30 cellular contexts compared by ENCODE assay signal in genomic region chr6:39778581-39779270, GRCh38. TPM values are rescaled to one million over a fixed set of nuclear protein-coding genes. Genes with fewer than 3 reads are reported as not detected.
DNase-seq lines count a peak whose midpoint lies in the region; ATAC-seq and TF ChIP-seq lines count a peak whose summit lies in the region.
"Had no signal": no experiment of that assay in that cellular context is flagged by ENCODE, and none has a peak within 500 bp of the region (broad histone marks: within the 10 kb centered on the region; RNA-seq: fewer than 3 reads in every experiment).

No MANE protein-coding gene starts in this region.

- no peak overlapping the region for H3K4me3 Mint-ChIP-seq in CD4-positive, alpha-beta memory T cell
- H3K4me3 Mint-ChIP-seq: activated CD4-positive, alpha-beta T cell treated with anti-CD3 and anti-CD28 coated beads, Interleukin-2, amount 10 ng/mL, durations not matched to agents 7 days and 5 days; activated CD8-positive, alpha-beta memory T cell treated with anti-CD3 and anti-CD28 coated beads, Interleukin-2, amount 10 ng/mL, durations not matched to agents 7 days and 5 days; activated naive CD8-positive, alpha-beta T cell treated with anti-CD3 and anti-CD28 coated beads, Interleukin-2, amount 50 U/mL, for 24 hours; endodermal cell; memory B cell; T-cell; type B pancreatic cell had no signal

- H3K9me3 ChIP-seq in mesenchymal stem cell (ENCODE audit: control insufficient read depth, low read length): no peaks in the 10 kb centered on the region
- no peaks in the 10 kb centered on the region for H3K9me3 ChIP-seq in CD4-positive, alpha-beta memory T cell (ENCODE audit: control insufficient read depth in 1 of 2, low read length in 2 of 2)
- peaks cover 4% of the 10 kb centered on the region for H3K9me3 ChIP-seq in lower lobe of right lung
- H3K9me3 ChIP-seq: HAP-1, sigmoid colon had no signal

- TF ChIP-seq CTCF in BJ (IDR thresholded peaks at IDR 0.05; ENCODE audit: insufficient read depth, low read depth, low read length) (no peak), coronary artery (IDR thresholded peaks at IDR 0.05) (no peak), lower lobe of right lung (IDR thresholded peaks at IDR 0.05) (no peak)

- H3K23ac ChIP-seq in mesenchymal stem cell (ENCODE audit: low read length in 2 of 2): no peak overlapping the region

- no peak overlapping the region for H4K91ac ChIP-seq in mesenchymal stem cell (ENCODE audit: low read length)

- H3K18ac ChIP-seq in mesenchymal stem cell (ENCODE audit: low read depth in 1 of 2, low read length in 2 of 2): peak overlapping the region in 1 of 2 experiments; percentile 28

- no peak overlapping the region for H3K27ac Mint-ChIP-seq in CD4-positive, alpha-beta memory T cell
- H3K27ac Mint-ChIP-seq: activated CD4-positive, alpha-beta T cell treated with anti-CD3 and anti-CD28 coated beads, Interleukin-2, amount 10 ng/mL, durations not matched to agents 7 days and 5 days; activated CD8-positive, alpha-beta memory T cell treated with anti-CD3 and anti-CD28 coated beads, Interleukin-2, amount 10 ng/mL, durations not matched to agents 7 days and 5 days; activated naive CD8-positive, alpha-beta T cell treated with anti-CD3 and anti-CD28 coated beads, Interleukin-2, amount 50 U/mL, for 24 hours; CD4-positive, CD25-positive, alpha-beta regulatory T cell; endodermal cell; memory B cell; T-cell; type B pancreatic cell had no signal

- H3K4me1 ChIP-seq in mesenchymal stem cell (ENCODE audit: control insufficient read depth, insufficient read depth, low read depth, low read length) (no peaks in the 10 kb centered on the region), lower lobe of right lung (no peaks in the 10 kb centered on the region)
- H3K4me1 ChIP-seq in CD4-positive, alpha-beta memory T cell (ENCODE audit: insufficient read depth, low read length): no peaks in the 10 kb centered on the region
- H3K4me1 ChIP-seq: HAP-1 had no signal

- no peak for ATAC-seq in lower lobe of right lung
- ATAC-seq: activated CD8-positive, alpha-beta memory T cell treated with anti-CD3 and anti-CD28 coated beads, Interleukin-2, amount 10 ng/mL, durations not matched to agents 7 days and 5 days; activated naive CD8-positive, alpha-beta T cell treated with anti-CD3 and anti-CD28 coated beads, Interleukin-2, amount 50 U/mL, for 24 hours; esophagus mucosa; T-cell had no signal

- no peak overlapping the region for H3K14ac ChIP-seq in mesenchymal stem cell (ENCODE audit: low read length in 2 of 2)

- H2AFZ ChIP-seq in mesenchymal stem cell (ENCODE audit: low read depth, low read length): no peak overlapping the region

- DNase-seq in BJ (ENCODE audit: low read depth): peak; percentile 46
- no peak for DNase-seq in coronary artery (ENCODE audit: low spot score)
- peak; percentile 48 for DNase-seq in mesenchymal stem cell
- peak; percentile 13 for DNase-seq in stromal cell of bone marrow (ENCODE audit: low read depth)
- DNase-seq in CD4-positive, alpha-beta memory T cell: no peak
- no peak for DNase-seq in lower lobe of right lung
- no peak for DNase-seq in activated effector memory CD4-positive, alpha-beta T cell treated with anti-CD3 and anti-CD28 coated beads, Interleukin-2, amount 50 U/mL, for 16 hours
- DNase-seq in NCI-H1417 (lab: John Stamatoyannopoulos, UW): no peak
- DNase-seq: activated CD4-positive, alpha-beta T cell treated with anti-CD3 and anti-CD28 coated beads, Interleukin-2, amount 10 ng/mL, durations not matched to agents 7 days and 5 days; activated CD8-positive, alpha-beta memory T cell treated with anti-CD3 and anti-CD28 coated beads, Interleukin-2, amount 10 ng/mL, durations not matched to agents 7 days and 5 days; activated naive CD8-positive, alpha-beta T cell treated with anti-CD3 and anti-CD28 coated beads, Interleukin-2, amount 50 U/mL, for 24 hours; activated T-cell treated with anti-CD3 and anti-CD28 coated beads, Interleukin-2, amount 50 U/mL, for 48 hours; CD4-positive, CD25-positive, alpha-beta regulatory T cell; central memory CD4-positive, alpha-beta T cell; dermis blood vessel endothelial cell; endodermal cell; MM.1S; NCI-H1105 treated with DMSO at 0.1 percent for 48 hours; NCI-H1930; NCI-H2171 treated with DMSO at 0.1 percent for 48 hours; NCI-H510A; sigmoid colon; stimulated activated CD4-positive, alpha-beta T cell treated with anti-CD3 and anti-CD28 coated beads, Interleukin-4, amount 100 ng/mL, for 24 hours; T-cell had no signal

- H3K4ac ChIP-seq in mesenchymal stem cell (ENCODE audit: low read depth in 1 of 2, low read length in 2 of 2): peak overlapping the region in 1 of 2 experiments; percentile 81

- H2BK5ac ChIP-seq in mesenchymal stem cell (ENCODE audit: low read depth, low read length, poor library complexity, severe bottlenecking): no peak overlapping the region

- H3K4me3 ChIP-seq in BJ (ENCODE audit: low read depth, low read length) (no peak overlapping the region), coronary artery (no peak overlapping the region), mesenchymal stem cell (ENCODE audit: insufficient read depth in 1 of 2, low read depth in 1 of 2, low read length in 2 of 2) (no peak overlapping the region), lower lobe of right lung (no peak overlapping the region)
- H3K4me3 ChIP-seq in CD4-positive, alpha-beta memory T cell (ENCODE audit: low read length in 2 of 2): no peak overlapping the region
- H3K4me3 ChIP-seq: HAP-1, sigmoid colon had no signal

- no peak overlapping the region for H3K4me2 ChIP-seq in mesenchymal stem cell (ENCODE audit: low read length, poor library complexity, severe bottlenecking)
- H3K4me2 ChIP-seq: KMS-11 had no signal

- 89% methylated on average over 1 of the region's 3 CpGs for WGBS in mesenchymal stem cell

- H3K27me3 ChIP-seq in BJ (ENCODE audit: control insufficient read depth, insufficient read depth, low read length) (no peaks in the 10 kb centered on the region; the same call in 1 of the 2 replicates), mesenchymal stem cell (ENCODE audit: control insufficient read depth in 1 of 2, insufficient read depth in 1 of 2, low read length in 2 of 2) (peaks cover 3 to 7% of the 10 kb centered on the region in 2 experiments), lower lobe of right lung (ENCODE audit: low read depth) (no peaks in the 10 kb centered on the region)
- H3K27me3 ChIP-seq in CD4-positive, alpha-beta memory T cell (ENCODE audit: insufficient read depth, low read length): no peaks in the 10 kb centered on the region
- H3K27me3 ChIP-seq: sigmoid colon had no signal

- peak overlapping the region in 1 of 2 experiments; percentile 57 for H2BK12ac ChIP-seq in mesenchymal stem cell (ENCODE audit: low read length in 2 of 2)

- no peaks in the 10 kb centered on the region for H3K27me3 Mint-ChIP-seq in CD4-positive, alpha-beta memory T cell
- H3K27me3 Mint-ChIP-seq: CD4-positive, CD25-positive, alpha-beta regulatory T cell; type B pancreatic cell had no signal

- H2BK120ac ChIP-seq in mesenchymal stem cell (ENCODE audit: low read depth, low read length): no peak overlapping the region

- H3K27ac ChIP-seq in coronary artery (peak overlapping the region; percentile 66 to 74), mesenchymal stem cell (ENCODE audit: low read length, poor library complexity, severe bottlenecking) (no peak overlapping the region), lower lobe of right lung (no peak overlapping the region)
- no peak overlapping the region for H3K27ac ChIP-seq in CD4-positive, alpha-beta memory T cell (ENCODE audit: low read depth, low read length)
- H3K27ac ChIP-seq: HL-60, KMS-11 had no signal

- no peak overlapping the region for H2AK5ac ChIP-seq in mesenchymal stem cell (ENCODE audit: low read length, severe bottlenecking)

- H3K36me3 ChIP-seq in BJ (ENCODE audit: control insufficient read depth, insufficient read depth, low read length) (no peaks in the 10 kb centered on the region), mesenchymal stem cell (ENCODE audit: control insufficient read depth in 1 of 2, insufficient read depth in 2 of 2, low read depth in 1 of 2, low read length in 2 of 2) (no peaks in the 10 kb centered on the region), lower lobe of right lung (no peaks in the 10 kb centered on the region)
- no peaks in the 10 kb centered on the region for H3K36me3 ChIP-seq in CD4-positive, alpha-beta memory T cell (ENCODE audit: insufficient read depth, low read length)
- H3K36me3 ChIP-seq: HAP-1, sigmoid colon had no signal

- intact Hi-C loops in CD4-positive, alpha-beta memory T cell (cut with micrococcal nuclease): no loop called here
- intact Hi-C loops in lower lobe of right lung (cut with DNase I): no loop called here

- no peak overlapping the region for H4K8ac ChIP-seq in mesenchymal stem cell (ENCODE audit: low read length)

- H3K4me1 Mint-ChIP-seq in CD4-positive, alpha-beta memory T cell: no peaks in the 10 kb centered on the region
- H3K4me1 Mint-ChIP-seq: activated CD4-positive, alpha-beta T cell treated with anti-CD3 and anti-CD28 coated beads, Interleukin-2, amount 10 ng/mL, durations not matched to agents 7 days and 5 days; activated CD8-positive, alpha-beta memory T cell treated with anti-CD3 and anti-CD28 coated beads, Interleukin-2, amount 10 ng/mL, durations not matched to agents 7 days and 5 days; activated naive CD8-positive, alpha-beta T cell treated with anti-CD3 and anti-CD28 coated beads, Interleukin-2, amount 50 U/mL, for 24 hours; CD4-positive, CD25-positive, alpha-beta regulatory T cell; memory B cell; T-cell had no signal

- POLR2A ChIA-PET in BJ (lab: Charles Lee): no interaction called here
- POLR2A ChIA-PET in CD4-positive, alpha-beta memory T cell (lab: Charles Lee; ENCODE audit: partially characterized antibody): no interaction called here

- no peak overlapping the region for H2BK15ac ChIP-seq in mesenchymal stem cell (ENCODE audit: low read depth, poor library complexity, severe bottlenecking)

- H3K36me3 Mint-ChIP-seq in CD4-positive, alpha-beta memory T cell: no peaks in the 10 kb centered on the region
- H3K36me3 Mint-ChIP-seq: activated CD8-positive, alpha-beta memory T cell treated with anti-CD3 and anti-CD28 coated beads, Interleukin-2, amount 10 ng/mL, durations not matched to agents 7 days and 5 days; CD4-positive, CD25-positive, alpha-beta regulatory T cell; T-cell; type B pancreatic cell had no signal

- peaks cover 0 to 9% (median 5%) of the 10 kb centered on the region in 8 donors for H3K9me3 Mint-ChIP-seq in CD4-positive, alpha-beta memory T cell
- H3K9me3 Mint-ChIP-seq: activated CD4-positive, alpha-beta T cell treated with anti-CD3 and anti-CD28 coated beads, Interleukin-2, amount 10 ng/mL, durations not matched to agents 7 days and 5 days; endodermal cell; type B pancreatic cell had no signal

- CTCF ChIA-PET in BJ (lab: Yijun Ruan, JAX): interaction anchor here (0.5 to 1.0 kb wide), 2 partner anchors 15 to 156 kb away, joined by 3 read pairs; no protein-coding TSS in a partner anchor
- CTCF ChIA-PET in CD4-positive, alpha-beta memory T cell (lab: Charles Lee; ENCODE audit: partially characterized antibody): no interaction called here

- H3K9ac ChIP-seq in mesenchymal stem cell (ENCODE audit: low read length): no peak overlapping the region
- H3K9ac ChIP-seq: KMS-11 had no signal

- H3K79me1 ChIP-seq in mesenchymal stem cell (replicated peaks; ENCODE audit: low read length, poor library complexity, severe bottlenecking): no peaks in the 10 kb centered on the region

RNA-seq across cellular contexts. Expression of gene DAAM2, which starts 13.4 kb away (rescaled TPM):
- 39.7 and 60.6 TPM in 2 replicates for polyA plus RNA-seq in BJ (2011; rRNA removed)
- 41.7 and 42.6 TPM in 2 replicates for polyA minus RNA-seq in BJ (2011; rRNA and poly(A)+ RNA removed)
- polyA plus RNA-seq in mesenchymal stem cell (2013, experiment 1 of 2): 36.4 TPM
- 35.2 TPM for polyA plus RNA-seq in mesenchymal stem cell (2013, experiment 2 of 2)
- not detected for total RNA-seq in CD4-positive, alpha-beta memory T cell
- not detected for polyA plus RNA-seq in CD4-positive, alpha-beta memory T cell
- total RNA-seq in lower lobe of right lung: 29.0 TPM
- total RNA-seq: activated CD4-positive, alpha-beta T cell treated with anti-CD3 and anti-CD28 coated beads, Interleukin-2, amount 10 ng/mL, durations not matched to agents 7 days and 5 days; activated CD8-positive, alpha-beta memory T cell treated with anti-CD3 and anti-CD28 coated beads, Interleukin-2, amount 10 ng/mL, durations not matched to agents 7 days and 5 days; CD4-positive, CD25-positive, alpha-beta regulatory T cell had no signal
- polyA plus RNA-seq: CD4-positive, CD25-positive, alpha-beta regulatory T cell had no signal

RNA-seq across cellular contexts. Expression of gene KIF6, which starts 53.5 kb away (rescaled TPM):
- polyA plus RNA-seq in BJ (2011; rRNA removed): 0.56 and 0.58 TPM in 2 replicates
- polyA minus RNA-seq in BJ (2011; rRNA and poly(A)+ RNA removed): 0.28 and 0.51 TPM in 2 replicates
- polyA plus RNA-seq in mesenchymal stem cell (2013, experiment 1 of 2): 0.99 TPM
- polyA plus RNA-seq in mesenchymal stem cell (2013, experiment 2 of 2): 1.3 TPM
- not detected for total RNA-seq in CD4-positive, alpha-beta memory T cell
- not detected for polyA plus RNA-seq in CD4-positive, alpha-beta memory T cell
- 2.5 TPM for total RNA-seq in lower lobe of right lung
- total RNA-seq: activated CD4-positive, alpha-beta T cell treated with anti-CD3 and anti-CD28 coated beads, Interleukin-2, amount 10 ng/mL, durations not matched to agents 7 days and 5 days; activated CD8-positive, alpha-beta memory T cell treated with anti-CD3 and anti-CD28 coated beads, Interleukin-2, amount 10 ng/mL, durations not matched to agents 7 days and 5 days; CD4-positive, CD25-positive, alpha-beta regulatory T cell; dermis blood vessel endothelial cell had no signal
- polyA plus RNA-seq: CD4-positive, CD25-positive, alpha-beta regulatory T cell had no signal

Comparison
In these comparisons a context has a peak if more than half of its experiments do, and no peak if none do; other contexts are left out.
1. DNase-seq: peak in BJ (single experiment), mesenchymal stem cell (single experiment) and stromal cell of bone marrow (single experiment); none in coronary artery (single experiment), CD4-positive, alpha-beta memory T cell (0 of 5), lower lobe of right lung (single experiment), activated effector memory CD4-positive, alpha-beta T cell treated with anti-CD3 and anti-CD28 coated beads, Interleukin-2, amount 50 U/mL, for 16 hours (single experiment) and NCI-H1417 (0 of 3).
2. H3K27ac ChIP-seq: peak in coronary artery (2 of 2); none in mesenchymal stem cell (single experiment), CD4-positive, alpha-beta memory T cell (single experiment) and lower lobe of right lung (single experiment).
3. RNA of gene DAAM2, which starts 13.4 kb away (total RNA-seq): 29.0 TPM in lower lobe of right lung (single experiment); not detected in CD4-positive, alpha-beta memory T cell; every median in the first group is over 10 times any median in the second.